ENCODE assay signal across 23 cellular contexts in the genomic region with DNA sequence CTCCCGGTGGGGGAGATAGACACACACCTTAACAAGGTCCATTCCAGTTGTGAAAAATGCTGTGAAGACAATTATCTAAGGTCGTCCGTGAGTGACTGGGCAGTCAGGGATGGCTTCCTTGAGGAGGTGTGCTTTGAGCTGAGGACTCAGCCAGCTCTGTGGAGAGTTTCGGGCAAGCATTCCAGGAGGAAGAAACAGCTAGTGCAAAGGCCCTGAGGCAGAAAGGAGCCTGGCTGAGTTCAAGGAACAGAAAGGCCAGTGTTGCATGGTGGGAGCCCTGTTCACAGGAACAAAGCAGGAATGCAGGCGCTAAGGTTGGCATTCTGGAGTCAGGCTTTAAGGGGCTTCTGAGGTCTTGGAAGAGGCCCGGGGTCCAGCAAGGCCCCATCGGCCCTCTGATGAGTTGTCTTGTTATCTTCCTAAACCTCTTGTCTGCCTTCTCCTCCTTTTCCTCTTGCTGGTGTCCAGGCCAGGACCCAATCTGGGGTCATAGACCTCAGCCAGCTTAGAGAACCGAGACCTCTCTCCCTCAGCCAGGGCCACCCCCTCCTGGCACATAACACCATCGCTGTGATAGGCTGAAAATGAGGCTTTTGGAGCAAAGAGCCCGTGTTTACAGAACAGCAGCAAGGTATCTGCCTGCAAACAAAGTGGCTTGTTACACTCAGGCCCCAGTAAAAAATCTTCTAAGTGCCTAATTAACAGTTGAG.
DNase-seq lines count a peak whose midpoint lies in the region; ATAC-seq lines count a peak whose summit lies in the region.
"Had no signal": no experiment of that assay in that cellular context is flagged by ENCODE, and none has a peak within 500 bp of the region (broad histone marks: within the 10 kb centered on the region; RNA-seq: fewer than 3 reads in every experiment).

No MANE protein-coding gene starts in this region.

- H2BK120ac ChIP-seq in neuronal stem cell (ENCODE audit: low read depth, low read length): no peak overlapping the region

- no peak overlapping the region for H2AFZ ChIP-seq in neuronal stem cell (ENCODE audit: low read length)

- no peak overlapping the region for H3K14ac ChIP-seq in neuronal stem cell (ENCODE audit: low read length)

- H3K18ac ChIP-seq in neuronal stem cell (ENCODE audit: low read length): no peak overlapping the region

- no CpG with 5 or more reads among the region's 10 CpGs for WGBS in neuronal stem cell (ENCODE audit: extremely low coverage in 2 of 2, insufficient read length in 2 of 2, insufficient replicate concordance in 1 of 2), 2 donors

- H4K91ac ChIP-seq in neuronal stem cell (ENCODE audit: low read depth, low read length, poor library complexity): no peak overlapping the region

- no peak overlapping the region for H2BK5ac ChIP-seq in neuronal stem cell (ENCODE audit: low read length)

- H3K4ac ChIP-seq in neuronal stem cell (ENCODE audit: low read length): no peak overlapping the region

- H3K27ac ChIP-seq in neuronal stem cell (replicated peaks; ENCODE audit: low read length): no peak overlapping the region
- H3K27ac ChIP-seq: thyroid gland had no signal

- no peak overlapping the region for H2BK15ac ChIP-seq in neuronal stem cell (ENCODE audit: low read length)

- no peaks in the 10 kb centered on the region for H3K9me3 ChIP-seq in neuronal stem cell (replicated peaks in 1 of 2; ENCODE audit: control insufficient read depth in 2 of 2, insufficient read depth in 1 of 2, low read depth in 1 of 2, low read length in 2 of 2)
- H3K9me3 ChIP-seq: thyroid gland had no signal

- ATAC-seq in GM18511 (IDR thresholded peaks at IDR 0.05; ENCODE audit: unreplicated experiment): no peak

- peaks cover 0 to 5% of the 10 kb centered on the region in 2 donors for H3K4me1 ChIP-seq in neuronal stem cell (ENCODE audit: control insufficient read depth in 2 of 2, insufficient read depth in 1 of 2, low read depth in 1 of 2, low read length in 2 of 2)
- H3K4me1 ChIP-seq: thyroid gland had no signal

- H2AK5ac ChIP-seq in neuronal stem cell (ENCODE audit: low read depth, low read length): peak overlapping the region; percentile 47

- no peak overlapping the region for H3K4me3 ChIP-seq in neuronal stem cell (ENCODE audit: low read length in 2 of 2)
- H3K4me3 ChIP-seq: thyroid gland had no signal

- no peak overlapping the region for H2BK12ac ChIP-seq in neuronal stem cell (ENCODE audit: low read length)

- no peaks in the 10 kb centered on the region for H3K36me3 ChIP-seq in neuronal stem cell (replicated peaks in 1 of 2; ENCODE audit: control insufficient read depth in 2 of 2, insufficient read depth in 2 of 2, low read length in 2 of 2)
- H3K36me3 ChIP-seq: thyroid gland had no signal

- H3K4me2 ChIP-seq in neuronal stem cell (ENCODE audit: insufficient read depth, low read length, poor library complexity, severe bottlenecking): no peak overlapping the region

- H3K9ac ChIP-seq in neuronal stem cell (ENCODE audit: low read depth, low read length, poor library complexity): no peak overlapping the region

- no peak overlapping the region for H4K8ac ChIP-seq in neuronal stem cell (ENCODE audit: low read depth, low read length)

- H3K23ac ChIP-seq in neuronal stem cell (ENCODE audit: low read depth, low read length, poor library complexity): no peak overlapping the region

- peak; percentile 39 for DNase-seq in NCI-H1694 treated with DMSO at 0.1 percent for 48 hours (lab: John Stamatoyannopoulos, UW)
- no peak for DNase-seq in NCI-H1694 (lab: John Stamatoyannopoulos, UW)
- peak; percentile 93 for DNase-seq in NCI-H1092 treated with DMSO at 0.1 percent for 48 hours (lab: John Stamatoyannopoulos, UW)
- peak; percentile 75 for DNase-seq in NCI-H69 (lab: John Stamatoyannopoulos, UW)
- no peak for DNase-seq in neuronal stem cell (ENCODE audit: low spot score)
- DNase-seq in middle frontal gyrus (ENCODE audit: extremely low spot score, low spot score): no peak
- no peak for DNase-seq in H4 (ENCODE audit: low spot score)
- DNase-seq: activated CD4-positive, alpha-beta T cell treated with anti-CD3 and anti-CD28 coated beads, Interleukin-2, amount 50 U/mL, for 4 hours; activated gamma-delta T cell treated with Interleukin-2 at 50 U/mL for 16 hours; amniotic stem cell; caudate nucleus; CD8-positive, alpha-beta memory T cell; DND-41; GOT3; IMR-90; NCI-H146; NCI-H510A treated with DMSO at 0.1 percent for 48 hours; retina; stimulated activated CD4-positive, alpha-beta T cell treated with anti-CD3 and anti-CD28 coated beads, Interleukin-4, amount 100 ng/mL, for 1 hour; stimulated activated naive CD4-positive, alpha-beta T cell; T-helper 9 cell; thyroid gland had no signal

- no peaks in the 10 kb centered on the region for H3K79me1 ChIP-seq in neuronal stem cell (ENCODE audit: low read depth, low read length)

- peaks cover 0 to 26% (median 0%) of the 10 kb centered on the region in 3 experiments for H3K27me3 ChIP-seq in neuronal stem cell (ENCODE audit: control insufficient read depth in 3 of 3, insufficient read depth in 3 of 3, low read depth in 1 of 3, low read length in 3 of 3)
- H3K27me3 ChIP-seq: thyroid gland had no signal

Comparison
In these comparisons a context has a peak if more than half of its experiments do, and no peak if none do; other contexts are left out.
1. DNase-seq: peak in NCI-H1694 treated with DMSO at 0.1 percent for 48 hours (single experiment), NCI-H1092 treated with DMSO at 0.1 percent for 48 hours (single experiment) and NCI-H69 (single experiment); none in NCI-H1694 (single experiment), neuronal stem cell (single experiment), middle frontal gyrus (single experiment) and H4 (single experiment).